Comparison of ENCODE assay signal across 7 cellular contexts in the genomic region with DNA sequence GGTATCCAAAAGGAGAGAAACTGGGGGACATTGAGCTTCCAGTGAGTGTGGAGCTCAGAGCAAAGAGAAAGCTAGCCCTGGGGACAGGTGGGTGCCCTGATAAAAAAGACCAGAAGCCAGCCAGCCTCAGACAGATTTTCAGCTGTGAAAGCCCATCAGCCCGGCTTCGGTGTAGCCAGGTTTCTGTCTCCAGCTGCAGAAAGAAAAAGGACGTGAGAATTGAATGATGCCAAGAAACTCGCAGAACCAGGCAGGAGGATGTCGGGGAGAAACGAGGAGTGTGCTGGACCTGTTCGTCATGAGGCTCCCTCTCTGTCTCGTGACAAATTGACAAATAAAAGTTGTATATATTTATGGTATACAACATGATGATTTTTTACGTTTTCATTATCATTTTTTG.
"Had no signal": no experiment of that assay in that cellular context is flagged by ENCODE, and none has a peak within 500 bp of the region (broad histone marks: within the 10 kb centered on the region; RNA-seq: fewer than 3 reads in every experiment).

No MANE protein-coding gene starts in this region.

- H3K27ac ChIP-seq: HL-60 had no signal

- H3K4me3 ChIP-seq: GM23338 had no signal

- H3K27me3 Mint-ChIP-seq: IgD-negative memory B cell had no signal

- H3K4me1 Mint-ChIP-seq: IgD-negative memory B cell had no signal

- DNase-seq: H9, HCEC 1CT, KBM-7 had no signal

- H3K27ac Mint-ChIP-seq: GM23338, H9, IgD-negative memory B cell had no signal

- H3K9me3 Mint-ChIP-seq: GM23338, H9 had no signal

- H3K4me3 Mint-ChIP-seq: GM23338, H9, IgD-negative memory B cell had no signal

- ATAC-seq: GM23338, HepG2 had no signal
